1 cellular context compared by ENCODE assay signal in genomic region chr12:57521475-57522018, GRCh38.
A peak's percentile ranks its signal among the peaks of the same experiment; 100 is the strongest.
TF ChIP-seq lines count a peak whose summit lies in the region.

No MANE protein-coding gene starts in this region.

TF ChIP-seq in HepG2, 621 proteins besides CTCF, POLR2A, EP300 and RAD21 (continued from another document):
- TF ChIP-seq RFX5 (IDR thresholded peaks at IDR 0.05; ENCODE audit: low read depth, low read length) (no peak), TBL1XR1 (IDR thresholded peaks at IDR 0.05; ENCODE audit: borderline replicate concordance, low read length, partially characterized antibody) (peak; percentile 4), MED8 (CRISPR knock-in tag; IDR thresholded peaks at IDR 0.05; ENCODE audit: insufficient replicate concordance) (no peak), ZNF678 (CRISPR knock-in tag; IDR thresholded peaks at IDR 0.05) (0 out of 2 replicates have a peak, but pooled peaks have one; percentile 32), ZNF772 (CRISPR knock-in tag; IDR thresholded peaks at IDR 0.05) (0 out of 2 replicates have a peak, but pooled peaks have one; percentile 10), ZNF468 (CRISPR knock-in tag; IDR thresholded peaks at IDR 0.05) (no peak)
